1 cellular context compared by ENCODE assay signal in the genomic region with DNA sequence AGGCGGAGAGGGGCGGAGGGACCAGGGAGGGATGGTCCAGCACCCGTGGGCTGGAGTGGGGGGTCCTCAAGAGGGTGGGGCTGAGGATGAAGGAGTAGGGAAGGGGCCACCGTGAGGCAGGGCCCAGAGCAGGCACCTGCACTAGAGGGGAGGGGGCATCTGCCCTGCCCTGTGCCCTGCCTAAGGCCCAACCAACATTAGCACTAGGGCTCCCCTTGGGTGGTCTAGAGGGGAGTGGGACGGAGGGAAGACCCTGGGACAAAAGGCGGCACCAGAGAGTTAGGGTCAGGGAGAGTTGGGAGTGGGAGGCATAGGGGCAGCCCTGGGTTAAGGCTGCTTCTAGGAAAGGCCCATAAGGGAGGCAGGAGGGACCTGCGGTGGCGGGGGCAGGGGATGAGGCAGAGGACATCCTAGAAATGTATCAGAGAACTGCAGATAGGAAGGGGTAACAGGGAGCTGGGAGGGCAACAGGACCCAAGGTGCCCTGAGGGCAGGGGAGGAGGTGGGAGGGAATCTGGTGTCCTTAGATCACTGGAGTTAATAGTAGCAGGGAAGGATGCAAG.
TF ChIP-seq lines count a peak whose summit lies in the region.

No MANE protein-coding gene starts in this region.

TF ChIP-seq in IMR-90, 13 proteins besides CTCF, POLR2A, EP300 and RAD21 (continued from another document):
- TF ChIP-seq, protein P1, sequence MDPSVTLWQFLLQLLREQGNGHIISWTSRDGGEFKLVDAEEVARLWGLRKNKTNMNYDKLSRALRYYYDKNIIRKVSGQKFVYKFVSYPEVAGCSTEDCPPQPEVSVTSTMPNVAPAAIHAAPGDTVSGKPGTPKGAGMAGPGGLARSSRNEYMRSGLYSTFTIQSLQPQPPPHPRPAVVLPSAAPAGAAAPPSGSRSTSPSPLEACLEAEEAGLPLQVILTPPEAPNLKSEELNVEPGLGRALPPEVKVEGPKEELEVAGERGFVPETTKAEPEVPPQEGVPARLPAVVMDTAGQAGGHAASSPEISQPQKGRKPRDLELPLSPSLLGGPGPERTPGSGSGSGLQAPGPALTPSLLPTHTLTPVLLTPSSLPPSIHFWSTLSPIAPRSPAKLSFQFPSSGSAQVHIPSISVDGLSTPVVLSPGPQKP (IDR thresholded peaks at IDR 0.05; ENCODE audit: borderline replicate concordance, low read depth, low read length) = no peak
- TF ChIP-seq RCOR1 (IDR thresholded peaks at IDR 0.05; ENCODE audit: insufficient replicate concordance, low read length) = no peak
TF ChIP-seq in IMR-90: peak in this region for 0.
